ENCODE assay signal across 7 cellular contexts in the genomic region with DNA sequence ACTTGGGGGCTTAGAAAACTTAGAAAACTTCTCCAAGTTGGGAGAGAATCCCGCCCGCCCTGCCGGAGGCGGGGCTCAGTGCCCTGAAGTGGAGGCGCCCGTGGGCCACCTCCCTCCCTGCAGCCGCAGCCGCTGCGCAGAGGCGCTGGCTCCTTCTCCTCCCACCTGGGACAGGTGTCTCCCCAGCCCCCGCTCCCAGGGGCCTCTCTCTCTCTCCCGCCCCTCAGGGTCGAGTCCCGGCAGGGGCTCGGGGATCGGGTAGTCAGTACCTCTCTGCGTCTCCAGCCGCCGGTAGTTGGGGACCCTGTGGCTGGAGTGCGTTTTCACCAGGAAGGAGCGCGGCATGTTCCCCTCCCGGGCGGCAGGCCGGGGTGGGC. TPM values are rescaled to one million over a fixed set of nuclear protein-coding genes. Genes with fewer than 3 reads are reported as not detected.
A peak's percentile ranks its signal among the peaks of the same experiment; 100 is the strongest.
DNase-seq lines count a peak whose midpoint lies in the region; ATAC-seq lines count a peak whose summit lies in the region.

No MANE protein-coding gene starts in this region.

- H3K4me3 Mint-ChIP-seq in naive thymus-derived CD4-positive, alpha-beta T cell = peak overlapping the region; percentile 72 to 87 (median 81)

- CTCF ChIA-PET in naive thymus-derived CD4-positive, alpha-beta T cell (lab: Charles Lee) = interaction anchor here (3.7 kb wide), 1 partner anchor 15 kb away, joined by 17 read pairs; no protein-coding TSS in a partner anchor

- H3K9ac ChIP-seq in duodenal mucosa (ENCODE audit: low read depth in 1 of 2, low read length in 2 of 2) = peak overlapping the region in 1 of 2 donors; percentile 4

- H3K36me3 ChIP-seq in SJCRH30 (no peaks in the 10 kb centered on the region), duodenal mucosa (ENCODE audit: control insufficient read depth in 1 of 2, insufficient read depth in 2 of 2, low read length in 2 of 2) (no peaks in the 10 kb centered on the region)
- H3K36me3 ChIP-seq in naive thymus-derived CD4-positive, alpha-beta T cell (ENCODE audit: control insufficient read depth in 2 of 3, insufficient read depth in 3 of 3, low read length in 3 of 3) = peaks cover 0 to under 1% (median 0%) of the 10 kb centered on the region in 3 experiments

- no peaks in the 10 kb centered on the region for H3K27me3 Mint-ChIP-seq in naive thymus-derived CD4-positive, alpha-beta T cell

- H3K9me3 ChIP-seq in SJCRH30 (replicated peaks) (no peaks in the 10 kb centered on the region), duodenal mucosa (ENCODE audit: control insufficient read depth in 1 of 2, low read length in 2 of 2) (no peaks in the 10 kb centered on the region)
- no peaks in the 10 kb centered on the region for H3K9me3 ChIP-seq in naive thymus-derived CD4-positive, alpha-beta T cell (ENCODE audit: control insufficient read depth in 2 of 3, low read length in 3 of 3)

- H3K27me3 ChIP-seq in SJCRH30 = no peaks in the 10 kb centered on the region
- H3K27me3 ChIP-seq in duodenal mucosa (ENCODE audit: control insufficient read depth in 1 of 2, insufficient read depth in 2 of 2, low read length in 2 of 2) = peaks cover 4 to 5% of the 10 kb centered on the region in 2 donors
- H3K27me3 ChIP-seq in naive thymus-derived CD4-positive, alpha-beta T cell (ENCODE audit: control insufficient read depth in 2 of 2, insufficient read depth in 2 of 2, low read length in 2 of 2) = no peaks in the 10 kb centered on the region

- peaks cover 0 to 10% (median 0%) of the 10 kb centered on the region in 5 donors for H3K36me3 Mint-ChIP-seq in naive thymus-derived CD4-positive, alpha-beta T cell

- H3K27ac ChIP-seq in SJCRH30 (no peak overlapping the region), duodenal mucosa (ENCODE audit: low read depth, low read length) (no peak overlapping the region)
- H3K27ac ChIP-seq in naive thymus-derived CD4-positive, alpha-beta T cell (ENCODE audit: low read depth, low read length) = peak overlapping the region; percentile 77

- DNase-seq in SJCRH30 (no peak), NCI-H2107 treated with DMSO at 0.1 percent for 48 hours (lab: John Stamatoyannopoulos, UW; ENCODE audit: unreplicated experiment) (no peak)
- peak in 3 of 9 donors; percentile 47 to 60 (median 53) for DNase-seq in naive thymus-derived CD4-positive, alpha-beta T cell

- ATAC-seq in GM18502 (IDR thresholded peaks at IDR 0.05; ENCODE audit: poor library complexity, unreplicated experiment) (peak; percentile 16), HG02678 (IDR thresholded peaks at IDR 0.05; ENCODE audit: unreplicated experiment) (peak; percentile 16), HG02981 (IDR thresholded peaks at IDR 0.05; ENCODE audit: unreplicated experiment) (no peak)
- peak; percentile 48 for ATAC-seq in naive thymus-derived CD4-positive, alpha-beta T cell

- H3K4me1 ChIP-seq in SJCRH30 = peaks cover 27% of the 10 kb centered on the region
- peaks cover 30 to 54% of the 10 kb centered on the region in 2 donors for H3K4me1 ChIP-seq in duodenal mucosa (ENCODE audit: control insufficient read depth in 1 of 2, insufficient read depth in 2 of 2, low read length in 2 of 2)
- H3K4me1 ChIP-seq in naive thymus-derived CD4-positive, alpha-beta T cell (ENCODE audit: control insufficient read depth in 2 of 2, insufficient read depth in 2 of 2, low read length in 2 of 2) = peaks cover 21 to 48% of the 10 kb centered on the region in 2 donors

- POLR2A ChIA-PET in naive thymus-derived CD4-positive, alpha-beta T cell (lab: Charles Lee) = interaction anchor here (1.3 to 10.2 kb wide), 4 partner anchors 10 to 19 kb away, joined by 4 to 134 read pairs (median 10); a partner anchor contains a TSS

- peaks cover 0 to 6% (median 0%) of the 10 kb centered on the region in 11 donors for H3K9me3 Mint-ChIP-seq in naive thymus-derived CD4-positive, alpha-beta T cell

- H3K27ac Mint-ChIP-seq in naive thymus-derived CD4-positive, alpha-beta T cell = peak overlapping the region in 5 of 9 donors; percentile 45 to 81 (median 67)

- peak overlapping the region; percentile 51 for H3K4me3 ChIP-seq in SJCRH30
- peak overlapping the region; percentile 70 for H3K4me3 ChIP-seq in duodenal mucosa (ENCODE audit: low read depth in 1 of 2, low read length in 2 of 2)
- H3K4me3 ChIP-seq in naive thymus-derived CD4-positive, alpha-beta T cell (ENCODE audit: low read length) = peak overlapping the region; percentile 85

- peaks cover 27 to 74% (median 57%) of the 10 kb centered on the region in 7 donors for H3K4me1 Mint-ChIP-seq in naive thymus-derived CD4-positive, alpha-beta T cell

- intact Hi-C loops in naive thymus-derived CD4-positive, alpha-beta T cell (cut with micrococcal nuclease) = loop anchor here (1.0 to 10.0 kb wide), 6 partner anchors 15 to 233 kb away; a partner anchor contains a TSS

RNA-seq across cellular contexts. Expression of a gene that starts 0.3 kb away (rescaled TPM):
- 0.47 and 0.56 TPM in 2 replicates for total RNA-seq in SJCRH30 (2014; rRNA removed; shearing (Covaris generic))
- 10 to 100 TPM in 1 of 5 experiments, 1 to 10 TPM in 4; 2.7 to 13.0 (median 6.1) TPM for total RNA-seq in naive thymus-derived CD4-positive, alpha-beta T cell
- 10 to 100 TPM in 1 of 2 donors, 1 to 10 TPM in 1; 6.5 to 13.5 TPM for polyA plus RNA-seq in naive thymus-derived CD4-positive, alpha-beta T cell

RNA-seq across cellular contexts. Expression of a gene that starts 20.2 kb away (rescaled TPM):
- total RNA-seq in SJCRH30 (2014; rRNA removed; shearing (Covaris generic)) = 10.4 and 10.7 TPM in 2 replicates
- total RNA-seq in naive thymus-derived CD4-positive, alpha-beta T cell = 100 to 1,000 TPM in 4 of 5 experiments, 10 to 100 TPM in 1; 99.8 to 324 (median 133) TPM
- 10 to 100 TPM; 67.7 to 88.9 TPM for polyA plus RNA-seq in naive thymus-derived CD4-positive, alpha-beta T cell

RNA-seq across cellular contexts. Expression of a gene that starts 20.3 kb away (rescaled TPM):
- 10.3 and 11.5 TPM in 2 replicates for total RNA-seq in SJCRH30 (2014; rRNA removed; shearing (Covaris generic))
- 10 to 100 TPM; 26.0 to 43.3 (median 28.3) TPM for total RNA-seq in naive thymus-derived CD4-positive, alpha-beta T cell
- polyA plus RNA-seq in naive thymus-derived CD4-positive, alpha-beta T cell = 10 to 100 TPM; 13.0 to 14.8 TPM

RNA-seq across cellular contexts. Expression of a gene that starts 23.2 kb away (rescaled TPM):
- total RNA-seq in SJCRH30 (2014; rRNA removed; shearing (Covaris generic)) = 12.6 and 21.0 TPM in 2 replicates
- 10 to 100 TPM; 37.7 to 66.9 (median 42.7) TPM for total RNA-seq in naive thymus-derived CD4-positive, alpha-beta T cell
- polyA plus RNA-seq in naive thymus-derived CD4-positive, alpha-beta T cell = 10 to 100 TPM; 12.9 to 23.5 TPM

RNA-seq across cellular contexts. Expression of a gene that starts 35.2 kb away (rescaled TPM):
- total RNA-seq in SJCRH30 (2014; rRNA removed; shearing (Covaris generic)) = 0.24 and 0.76 TPM in 2 replicates
- 100 to 1,000 TPM; 240 to 498 (median 281) TPM for total RNA-seq in naive thymus-derived CD4-positive, alpha-beta T cell
- polyA plus RNA-seq in naive thymus-derived CD4-positive, alpha-beta T cell = 100 to 1,000 TPM; 454 to 537 TPM
